ENCODE assay signal across 17 cellular contexts in genomic region chr14:93977171-93977570, GRCh38. TPM values are rescaled to one million over a fixed set of nuclear protein-coding genes. Genes with fewer than 3 reads are reported as not detected.
DNase-seq lines count a peak whose midpoint lies in the region; ATAC-seq, FAIRE-seq and TF ChIP-seq lines count a peak whose summit lies in the region.
"Had no signal": no experiment of that assay in that cellular context is flagged by ENCODE, and none has a peak within 500 bp of the region (broad histone marks: within the 10 kb centered on the region; RNA-seq: fewer than 3 reads in every experiment).

No MANE protein-coding gene starts in this region.

- no peak overlapping the region for H3K4me3 ChIP-seq in KMS-11 (IDR thresholded peaks at IDR 0.05; ENCODE audit: insufficient read depth, low read depth, low read length)
- H3K4me3 ChIP-seq in CD8-positive, alpha-beta T cell (ENCODE audit: low read depth, low read length): no peak overlapping the region
- H3K4me3 ChIP-seq: A549, left lung, neural progenitor cell, smooth muscle cell had no signal

- CTCF ChIA-PET in CD8-positive, alpha-beta T cell (lab: Charles Lee): interaction anchor here (1.8 to 19.7 kb wide), 2 partner anchors 23 to 38 kb away, joined by 7 to 504 read pairs; no protein-coding TSS in a partner anchor

- no peak for FAIRE-seq in GM12892 (lab: Jason Lieb, UNC)
- FAIRE-seq: A549 had no signal

- H4K20me1 ChIP-seq in KMS-11 (ENCODE audit: insufficient read depth): no peaks in the 10 kb centered on the region

- H2AFZ ChIP-seq in KMS-11 (ENCODE audit: low read depth): peak overlapping the region; percentile 47; the same call in 1 of the 2 replicates

- peak overlapping the region; percentile 54; the same call in 1 of the 2 replicates for H3K9ac ChIP-seq in KMS-11
- H3K9ac ChIP-seq: neural progenitor cell had no signal

- H3K79me2 ChIP-seq in KMS-11 (ENCODE audit: insufficient read depth, low read depth): no peaks in the 10 kb centered on the region

- peaks cover 74% of the 10 kb centered on the region for H3K4me1 Mint-ChIP-seq in activated CD4-positive, alpha-beta T cell treated with anti-CD3 and anti-CD28 coated beads, Interleukin-2, amount 10 ng/mL, durations not matched to agents 24 days and 14 days
- H3K4me1 Mint-ChIP-seq in stimulated activated memory B cell treated with anti-CD40 and anti-IgM and Interleukin-4, amounts not matched to agents 10 μg/mL and 1 μg/mL and 100 μg/mL, for 72 hours: peaks cover 54% of the 10 kb centered on the region
- H3K4me1 Mint-ChIP-seq in CD8-positive, alpha-beta T cell (ENCODE audit: low read depth): peaks cover 45% of the 10 kb centered on the region

- H3K4me2 ChIP-seq in KMS-11: peak overlapping the region; percentile 91
- H3K4me2 ChIP-seq: A549, neural progenitor cell had no signal

- POLR2A ChIA-PET in CD8-positive, alpha-beta T cell (lab: Charles Lee): interaction anchor here (1.5 to 2.1 kb wide), 2 partner anchors 14 kb away, joined by 3 to 15 read pairs; no protein-coding TSS in a partner anchor

- TF ChIP-seq CTCF in KMS-11 (conservative IDR thresholded peaks at IDR 0.05; ENCODE audit: low read depth, low read length): no peak
- TF ChIP-seq CTCF in CD8-positive, alpha-beta T cell (IDR thresholded peaks at IDR 0.05): no peak

- intact Hi-C loops in activated CD4-positive, alpha-beta T cell treated with anti-CD3 and anti-CD28 coated beads, Interleukin-2, amount 10 ng/mL, durations not matched to agents 24 days and 14 days (cut with micrococcal nuclease): loop anchor here (10.0 kb wide), 2 partner anchors 418 to 1288 kb away; no protein-coding TSS in a partner anchor
- intact Hi-C loops in CD8-positive, alpha-beta T cell (cut with DNase I, micrococcal nuclease): no loop called here

- ATAC-seq in stimulated activated memory B cell treated with anti-CD40 and anti-IgM and Interleukin-4, amounts not matched to agents 10 μg/mL and 1 μg/mL and 100 μg/mL, for 72 hours: no peak
- ATAC-seq in CD8-positive, alpha-beta T cell: no peak
- ATAC-seq: A549, left lung, Panc1 had no signal

- H3K27ac ChIP-seq in KMS-11 (peak overlapping the region; percentile 100), cingulate gyrus (ENCODE audit: low read depth, low read length) (peak overlapping the region; percentile 56)
- no peak overlapping the region for H3K27ac ChIP-seq in CD8-positive, alpha-beta T cell (ENCODE audit: low read depth, low read length)
- H3K27ac ChIP-seq: A549, left lung, neural progenitor cell had no signal

- H3K36me3 ChIP-seq in KMS-11 (ENCODE audit: insufficient read depth): no peaks in the 10 kb centered on the region
- no peaks in the 10 kb centered on the region for H3K36me3 ChIP-seq in CD8-positive, alpha-beta T cell (ENCODE audit: insufficient read depth, low read length)
- H3K36me3 ChIP-seq: left lung, neural progenitor cell had no signal

- peaks cover 1% of the 10 kb centered on the region for H3K27me3 Mint-ChIP-seq in activated CD4-positive, alpha-beta T cell treated with anti-CD3 and anti-CD28 coated beads, Interleukin-2, amount 10 ng/mL, durations not matched to agents 24 days and 14 days
- peaks cover 60% of the 10 kb centered on the region for H3K27me3 Mint-ChIP-seq in stimulated activated memory B cell treated with anti-CD40 and anti-IgM and Interleukin-4, amounts not matched to agents 10 μg/mL and 1 μg/mL and 100 μg/mL, for 72 hours
- H3K27me3 Mint-ChIP-seq in CD8-positive, alpha-beta T cell (ENCODE audit: low read depth): peaks cover 2% of the 10 kb centered on the region

- H3K4me1 ChIP-seq in KMS-11 (ENCODE audit: low read depth, poor library complexity, severe bottlenecking): peaks cover 100% of the 10 kb centered on the region
- H3K4me1 ChIP-seq in CD8-positive, alpha-beta T cell (ENCODE audit: insufficient read depth, low read length): peaks cover 40% of the 10 kb centered on the region
- H3K4me1 ChIP-seq: A549, left lung had no signal

- no peaks in the 10 kb centered on the region for H3K9me3 Mint-ChIP-seq in activated CD4-positive, alpha-beta T cell treated with anti-CD3 and anti-CD28 coated beads, Interleukin-2, amount 10 ng/mL, durations not matched to agents 24 days and 14 days
- peaks cover 6% of the 10 kb centered on the region for H3K9me3 Mint-ChIP-seq in stimulated activated memory B cell treated with anti-CD40 and anti-IgM and Interleukin-4, amounts not matched to agents 10 μg/mL and 1 μg/mL and 100 μg/mL, for 72 hours
- H3K9me3 Mint-ChIP-seq in CD8-positive, alpha-beta T cell: peaks cover 19% of the 10 kb centered on the region
- H3K9me3 Mint-ChIP-seq: neural progenitor cell had no signal

- TF ChIP-seq POLR2A in GM12892 (IDR thresholded peaks at IDR 0.05; ENCODE audit: low read depth, low read length): no peak

- peak overlapping the region; percentile 98 for H3K27ac Mint-ChIP-seq in activated CD4-positive, alpha-beta T cell treated with anti-CD3 and anti-CD28 coated beads, Interleukin-2, amount 10 ng/mL, durations not matched to agents 24 days and 14 days
- H3K27ac Mint-ChIP-seq in stimulated activated memory B cell treated with anti-CD40 and anti-IgM and Interleukin-4, amounts not matched to agents 10 μg/mL and 1 μg/mL and 100 μg/mL, for 72 hours: peak overlapping the region; percentile 91
- H3K27ac Mint-ChIP-seq in CD8-positive, alpha-beta T cell: no peak overlapping the region

- DNase-seq in activated CD4-positive, alpha-beta T cell treated with anti-CD3 and anti-CD28 coated beads, Interleukin-2, amount 10 ng/mL, durations not matched to agents 24 days and 14 days: no peak
- no peak for DNase-seq in activated CD4-positive, alpha-beta T cell treated with anti-CD3 and anti-CD28 coated beads, Interleukin-2, amount 50 U/mL, for 48 hours
- no peak for DNase-seq in CD8-positive, alpha-beta T cell
- DNase-seq in GM12892 (ENCODE audit: insufficient read length): no peak
- no peak for DNase-seq in HuH-7.5 (ENCODE audit: low spot score)
- DNase-seq: NCI-H1048 had no signal

- H3K9me3 ChIP-seq in CD8-positive, alpha-beta T cell (ENCODE audit: low read length): peaks cover 17% of the 10 kb centered on the region
- H3K9me3 ChIP-seq: A549, left lung had no signal

- H3K36me3 Mint-ChIP-seq in activated CD4-positive, alpha-beta T cell treated with anti-CD3 and anti-CD28 coated beads, Interleukin-2, amount 10 ng/mL, durations not matched to agents 24 days and 14 days (ENCODE audit: low read depth): peaks cover 25% of the 10 kb centered on the region
- peaks cover 10% of the 10 kb centered on the region for H3K36me3 Mint-ChIP-seq in stimulated activated memory B cell treated with anti-CD40 and anti-IgM and Interleukin-4, amounts not matched to agents 10 μg/mL and 1 μg/mL and 100 μg/mL, for 72 hours
- H3K36me3 Mint-ChIP-seq in CD8-positive, alpha-beta T cell: peaks cover 8% of the 10 kb centered on the region
- H3K36me3 Mint-ChIP-seq: neural progenitor cell had no signal

- no peaks in the 10 kb centered on the region for H3K27me3 ChIP-seq in KMS-11 (ENCODE audit: insufficient read depth, low read depth)
- no peaks in the 10 kb centered on the region for H3K27me3 ChIP-seq in CD8-positive, alpha-beta T cell (ENCODE audit: insufficient read depth, low read length)
- H3K27me3 ChIP-seq: left lung, neural progenitor cell had no signal

- H3K4me3 Mint-ChIP-seq in activated CD4-positive, alpha-beta T cell treated with anti-CD3 and anti-CD28 coated beads, Interleukin-2, amount 10 ng/mL, durations not matched to agents 24 days and 14 days: peak overlapping the region; percentile 81
- peak overlapping the region; percentile 58 for H3K4me3 Mint-ChIP-seq in stimulated activated memory B cell treated with anti-CD40 and anti-IgM and Interleukin-4, amounts not matched to agents 10 μg/mL and 1 μg/mL and 100 μg/mL, for 72 hours
- H3K4me3 Mint-ChIP-seq in CD8-positive, alpha-beta T cell: no peak overlapping the region
- H3K4me3 Mint-ChIP-seq: neural progenitor cell had no signal

RNA-seq across cellular contexts. Expression of gene ASB2, which starts 0.8 kb away (rescaled TPM):
- 21.1 and 21.6 TPM in 2 replicates for total RNA-seq in activated CD4-positive, alpha-beta T cell treated with anti-CD3 and anti-CD28 coated beads, Interleukin-2, amount 10 ng/mL, durations not matched to agents 24 days and 14 days
- 1 to 10 TPM; 1.7 to 2.8 TPM for total RNA-seq in CD8-positive, alpha-beta T cell
- 25.2 TPM for polyA plus RNA-seq in GM12892 (2012; ENCODE audit: missing spikeins)
- total RNA-seq: NCI-H460 had no signal
- polyA plus RNA-seq: smooth muscle cell had no signal

RNA-seq across cellular contexts. Expression of gene CCDC197, which starts 19.9 kb away (rescaled TPM):
- not detected in 2 replicates for total RNA-seq in activated CD4-positive, alpha-beta T cell treated with anti-CD3 and anti-CD28 coated beads, Interleukin-2, amount 10 ng/mL, durations not matched to agents 24 days and 14 days
- total RNA-seq in CD8-positive, alpha-beta T cell: not detected
- polyA plus RNA-seq in GM12892 (2012; ENCODE audit: missing spikeins): not detected
- total RNA-seq: left lung; NCI-H460; smooth muscle cell; T-helper 2 cell treated with Interferon-gamma antibody and Interleukin-4, amounts not matched to agents 100 ng/mL and 5 ng/mL, for 36 hours; ureter had no signal
- polyA plus RNA-seq: A549, smooth muscle cell had no signal

RNA-seq across cellular contexts. Expression of gene OTUB2, which starts 49.0 kb away (rescaled TPM):
- total RNA-seq in activated CD4-positive, alpha-beta T cell treated with anti-CD3 and anti-CD28 coated beads, Interleukin-2, amount 10 ng/mL, durations not matched to agents 24 days and 14 days: 1.3 and 1.7 TPM in 2 replicates
- not detected for total RNA-seq in CD8-positive, alpha-beta T cell
- 0.57 TPM for polyA plus RNA-seq in GM12892 (2012; ENCODE audit: missing spikeins)

RNA-seq across cellular contexts. Expression of gene FAM181A, which starts 50.0 kb away (rescaled TPM):
- not detected in 2 replicates for total RNA-seq in activated CD4-positive, alpha-beta T cell treated with anti-CD3 and anti-CD28 coated beads, Interleukin-2, amount 10 ng/mL, durations not matched to agents 24 days and 14 days
- total RNA-seq in CD8-positive, alpha-beta T cell: not detected
- not detected for polyA plus RNA-seq in GM12892 (2012; ENCODE audit: missing spikeins)
- total RNA-seq: NCI-H460; smooth muscle cell; T-helper 2 cell treated with Interferon-gamma antibody and Interleukin-4, amounts not matched to agents 100 ng/mL and 5 ng/mL, for 36 hours; ureter had no signal
- polyA plus RNA-seq: A549, smooth muscle cell had no signal
